8 cellular contexts compared by ENCODE assay signal in genomic region chr10:96642973-96643372, GRCh38. TPM values are rescaled to one million over a fixed set of nuclear protein-coding genes. Genes with fewer than 3 reads are reported as not detected.
A peak's percentile ranks its signal among the peaks of the same experiment; 100 is the strongest.
DNase-seq lines count a peak whose midpoint lies in the region; ATAC-seq, FAIRE-seq and TF ChIP-seq lines count a peak whose summit lies in the region.

No MANE protein-coding gene starts in this region.

- DNase-seq in Caco-2 (peak; percentile 67 to 78), HT1080 (ENCODE audit: low read depth) (peak; percentile 23), RCC 7860 (ENCODE audit: low spot score) (peak; percentile 25), right atrium auricular region (ENCODE audit: low spot score) (peak; percentile 70), smooth muscle cell (lab: John Stamatoyannopoulos, UW; ENCODE audit: unreplicated experiment) (no peak)
- DNase-seq in activated naive CD4-positive, alpha-beta T cell treated with anti-CD3 and anti-CD28 coated beads for 36 hours: peak; percentile 92
- DNase-seq in central memory CD4-positive, alpha-beta T cell: no peak

- peaks cover 7% of the 10 kb centered on the region for H3K4me1 Mint-ChIP-seq in Caco-2 (ENCODE audit: low read depth, unreplicated experiment)
- H3K4me1 Mint-ChIP-seq in activated naive CD4-positive, alpha-beta T cell treated with anti-CD3 and anti-CD28 coated beads for 36 hours (ENCODE audit: low read depth): peaks cover 14% of the 10 kb centered on the region

- ATAC-seq in GM21619 (IDR thresholded peaks at IDR 0.05; ENCODE audit: unreplicated experiment): no peak

- no peaks in the 10 kb centered on the region; the same call in 1 of the 2 replicates for H3K27me3 ChIP-seq in Caco-2 (replicated peaks; ENCODE audit: control insufficient read depth, insufficient read depth, low read length)
- no peaks in the 10 kb centered on the region for H3K27me3 ChIP-seq in right atrium auricular region
- no peaks in the 10 kb centered on the region for H3K27me3 ChIP-seq in smooth muscle cell (ENCODE audit: low read depth)

- H3K9me3 Mint-ChIP-seq in Caco-2 (ENCODE audit: unreplicated experiment): no peaks in the 10 kb centered on the region
- H3K9me3 Mint-ChIP-seq in activated naive CD4-positive, alpha-beta T cell treated with anti-CD3 and anti-CD28 coated beads for 36 hours: no peaks in the 10 kb centered on the region

- no peak for FAIRE-seq in RCC 7860 (lab: Jason Lieb, UNC)

- WGBS in smooth muscle cell (ENCODE audit: low lambda C conversion rate): 58% methylated on average over 4 of the region's 4 CpGs

- H3K4me3 ChIP-seq in Caco-2 (ENCODE audit: low read depth, low read length): no peak overlapping the region
- no peak overlapping the region for H3K4me3 ChIP-seq in right atrium auricular region
- no peak overlapping the region for H3K4me3 ChIP-seq in smooth muscle cell

- intact Hi-C loops in Caco-2 (cut with micrococcal nuclease; ENCODE audit: unreplicated experiment): loop anchor here (10.0 kb wide), 1 partner anchor 248 kb away; no protein-coding TSS in a partner anchor
- intact Hi-C loops in activated naive CD4-positive, alpha-beta T cell treated with anti-CD3 and anti-CD28 coated beads for 36 hours (cut with micrococcal nuclease): loop anchor here (1.0 to 5.0 kb wide), 8 partner anchors 52 to 384 kb away; no protein-coding TSS in a partner anchor

- TF ChIP-seq CTCF in Caco-2 (IDR thresholded peaks at IDR 0.05; ENCODE audit: insufficient read depth in 1 of 2, low read depth in 1 of 2, low read length in 1 of 2, severe bottlenecking in 1 of 2, unreplicated experiment in 1 of 2) (peak; percentile 39 to 54), right atrium auricular region (IDR thresholded peaks at IDR 0.05) (peak in 1 of 2 donors; percentile 48), smooth muscle cell (IDR thresholded peaks at IDR 0.05; ENCODE audit: borderline replicate concordance, insufficient read depth, poor library complexity, severe bottlenecking) (peak; percentile 39)

- no peaks in the 10 kb centered on the region for H3K36me3 Mint-ChIP-seq in Caco-2 (ENCODE audit: insufficient read depth, unreplicated experiment)
- H3K36me3 Mint-ChIP-seq in activated naive CD4-positive, alpha-beta T cell treated with anti-CD3 and anti-CD28 coated beads for 36 hours (ENCODE audit: low read depth): no peaks in the 10 kb centered on the region

- no peak overlapping the region for H2AFZ ChIP-seq in smooth muscle cell (ENCODE audit: low read depth)

- H3K79me2 ChIP-seq in smooth muscle cell (ENCODE audit: low read depth): no peaks in the 10 kb centered on the region

- H3K4me1 ChIP-seq in Caco-2 (peaks cover 7% of the 10 kb centered on the region), right atrium auricular region (no peaks in the 10 kb centered on the region), smooth muscle cell (ENCODE audit: low read depth) (no peaks in the 10 kb centered on the region)

- H3K36me3 ChIP-seq in Caco-2 (ENCODE audit: control insufficient read depth, insufficient read depth, low read length): no peaks in the 10 kb centered on the region
- H3K36me3 ChIP-seq in right atrium auricular region: no peaks in the 10 kb centered on the region
- H3K36me3 ChIP-seq in smooth muscle cell (ENCODE audit: low read depth): no peaks in the 10 kb centered on the region

- H3K4me3 Mint-ChIP-seq in Caco-2 (ENCODE audit: unreplicated experiment): no peak overlapping the region
- H3K4me3 Mint-ChIP-seq in activated naive CD4-positive, alpha-beta T cell treated with anti-CD3 and anti-CD28 coated beads for 36 hours: no peak overlapping the region

- H3K4me2 ChIP-seq in smooth muscle cell: no peak overlapping the region

- H4K20me1 ChIP-seq in smooth muscle cell (ENCODE audit: low read depth): no peaks in the 10 kb centered on the region

- CTCF ChIA-PET in Caco-2 (lab: Charles Lee): interaction anchor here (0.6 kb wide), 1 partner anchor 56 kb away, joined by 3 read pairs; no protein-coding TSS in a partner anchor
- CTCF ChIA-PET in activated naive CD4-positive, alpha-beta T cell treated with anti-CD3 and anti-CD28 coated beads for 36 hours (lab: Charles Lee): interaction anchor here (0.7 to 1.9 kb wide), 9 partner anchors 9 to 394 kb away, joined by 3 to 8 read pairs (median 4); no protein-coding TSS in a partner anchor

- no TSS peak for BruUV-seq in Caco-2 (replicated peaks; lab: Mats Ljungman, UMichigan)

- H3K9me3 ChIP-seq in Caco-2 (no peaks in the 10 kb centered on the region), right atrium auricular region (no peaks in the 10 kb centered on the region), smooth muscle cell (replicated peaks; ENCODE audit: low read depth) (no peaks in the 10 kb centered on the region)

- no peak overlapping the region for H3K9ac ChIP-seq in smooth muscle cell (ENCODE audit: low read depth)

- no peaks in the 10 kb centered on the region for H3F3A ChIP-seq in smooth muscle cell (ENCODE audit: low read depth)

- no peak overlapping the region for H3K27ac Mint-ChIP-seq in Caco-2 (ENCODE audit: unreplicated experiment)
- H3K27ac Mint-ChIP-seq in activated naive CD4-positive, alpha-beta T cell treated with anti-CD3 and anti-CD28 coated beads for 36 hours: no peak overlapping the region

- H3K27ac ChIP-seq in right atrium auricular region (no peak overlapping the region), smooth muscle cell (ENCODE audit: low read depth) (no peak overlapping the region)

- POLR2A ChIA-PET in Caco-2 (lab: Charles Lee): no interaction called here

- no peaks in the 10 kb centered on the region for H3K27me3 Mint-ChIP-seq in Caco-2 (ENCODE audit: insufficient read depth, unreplicated experiment)
- no peaks in the 10 kb centered on the region for H3K27me3 Mint-ChIP-seq in activated naive CD4-positive, alpha-beta T cell treated with anti-CD3 and anti-CD28 coated beads for 36 hours (ENCODE audit: low read depth)

RNA-seq across cellular contexts. Expression of gene TM9SF3, which starts 56.2 kb away (rescaled TPM):
- total RNA-seq in Caco-2 (2022) (176 and 184 TPM in 2 replicates), right atrium auricular region (10 to 100 TPM; 46.0 to 46.7 TPM), smooth muscle cell (126 and 166 TPM in 2 replicates)
- total RNA-seq in HT1080 (2014; rRNA removed; shearing (Covaris generic)): 50.4 and 63.1 TPM in 2 replicates
- polyA plus RNA-seq in HT1080 (2015; cell fraction: cytosol; rRNA removed): 130 and 170 TPM in 2 replicates
- polyA plus RNA-seq in HT1080 (2015; cell fraction: nucleus; rRNA removed): 109 and 152 TPM in 2 replicates
- 10 to 100 TPM; 39.6 to 41.0 TPM for total RNA-seq in activated naive CD4-positive, alpha-beta T cell treated with anti-CD3 and anti-CD28 coated beads for 36 hours
- polyA plus RNA-seq in smooth muscle cell: 114 and 138 TPM in 2 replicates

Comparison
In these comparisons a context has a peak if more than half of its experiments do, and no peak if none do; other contexts are left out.
1. DNase-seq: peak in Caco-2 (2 of 2), HT1080 (single experiment), RCC 7860 (single experiment), activated naive CD4-positive, alpha-beta T cell treated with anti-CD3 and anti-CD28 coated beads for 36 hours (single experiment) and right atrium auricular region (single experiment); none in smooth muscle cell (single experiment) and central memory CD4-positive, alpha-beta T cell (single experiment).